17 cellular contexts compared by ENCODE assay signal in genomic region chr22:48866906-48867597, GRCh38.
"Had no signal": no experiment of that assay in that cellular context is flagged by ENCODE, and none has a peak within 500 bp of the region (broad histone marks: within the 10 kb centered on the region; RNA-seq: fewer than 3 reads in every experiment).

No MANE protein-coding gene starts in this region.

- H3K9me3 ChIP-seq: SK-N-SH had no signal

- H3K4me3 ChIP-seq: lung, skin epidermis had no signal

- DNase-seq: activated CD4-positive, alpha-beta T cell treated with anti-CD3 and anti-CD28 coated beads for 4 hours; activated CD8-positive, alpha-beta memory T cell treated with anti-CD3 and anti-CD28 coated beads, Interleukin-2, amount 50 U/mL, for 4 hours; activated CD8-positive, alpha-beta T cell treated with anti-CD3 and anti-CD28 coated beads for 36 hours; activated naive CD4-positive, alpha-beta T cell treated with Interleukin-2 at 50 U/mL for 16 hours; activated naive CD8-positive, alpha-beta T cell treated with anti-CD3 and anti-CD28 coated beads, Interleukin-2, amount 50 U/mL, for 24 hours; naive B cell; SHP77; SK-N-SH; stimulated activated CD4-positive, alpha-beta T cell treated with anti-CD3 and anti-CD28 coated beads, Interleukin-4, amount 100 ng/mL, for 24 hours; stimulated activated naive CD4-positive, alpha-beta T cell; T-cell; T1000; trophoblast cell had no signal

- H3K4me1 ChIP-seq: parathyroid adenoma had no signal

- H3K4me2 ChIP-seq: SK-N-SH had no signal

- H3K79me2 ChIP-seq: parathyroid adenoma had no signal

- H3K27ac ChIP-seq: parathyroid adenoma, skin epidermis had no signal

- H2AFZ ChIP-seq: parathyroid adenoma had no signal

- H3K9ac ChIP-seq: parathyroid adenoma, SK-N-SH had no signal

- FAIRE-seq: astrocyte had no signal
